ENCODE assay signal across 10 cellular contexts in genomic region chr2:181894381-181894780, GRCh38. TPM values are rescaled to one million over a fixed set of nuclear protein-coding genes. Genes with fewer than 3 reads are reported as not detected.
A peak's percentile ranks its signal among the peaks of the same experiment; 100 is the strongest.
DNase-seq lines count a peak whose midpoint lies in the region; ATAC-seq and TF ChIP-seq lines count a peak whose summit lies in the region.
"Had no signal": no experiment of that assay in that cellular context is flagged by ENCODE, and none has a peak within 500 bp of the region (broad histone marks: within the 10 kb centered on the region; RNA-seq: fewer than 3 reads in every experiment).

No MANE protein-coding gene starts in this region.

- H3K9ac ChIP-seq in SK-N-SH (peak overlapping the region; percentile 88; the same call in 1 of the 2 replicates), mesendoderm (ENCODE audit: low read length) (no peak overlapping the region)

- H3K4me2 ChIP-seq in SK-N-SH = peak overlapping the region; percentile 73
- H3K4me2 ChIP-seq in mesendoderm (ENCODE audit: low read length) = peak overlapping the region; percentile 8

- H3K4me1 ChIP-seq in SK-N-SH (ENCODE audit: control insufficient read depth in 1 of 2, insufficient read depth in 2 of 2, low read depth in 1 of 2, low read length in 1 of 2) = peaks cover 5 to 25% of the 10 kb centered on the region in 2 experiments; a peak in 2 of 4 replicates
- no peaks in the 10 kb centered on the region for H3K4me1 ChIP-seq in mesendoderm (ENCODE audit: control insufficient read depth, low read depth, low read length)
- H3K4me1 ChIP-seq in thyroid gland = peaks cover 21 to 28% of the 10 kb centered on the region in 2 donors

- no peak overlapping the region for H2BK120ac ChIP-seq in mesendoderm (ENCODE audit: low read depth, low read length)

- H3K4me3 ChIP-seq in SK-N-SH (ENCODE audit: low read depth in 2 of 2, low read length in 1 of 2) = peak overlapping the region; percentile 79 to 93; a peak in 3 of 4 replicates
- no peak overlapping the region for H3K4me3 ChIP-seq in mesendoderm (ENCODE audit: low read length)
- H3K4me3 ChIP-seq in thyroid gland (replicated peaks in 1 of 3) = no peak overlapping the region

- no peak overlapping the region for H4K8ac ChIP-seq in mesendoderm (ENCODE audit: low read depth, low read length)

- peaks cover 15% of the 10 kb centered on the region for H3K4me1 Mint-ChIP-seq in MCF 10A (ENCODE audit: insufficient read depth, unreplicated experiment)

- peaks cover 25% of the 10 kb centered on the region for H3K36me3 Mint-ChIP-seq in MCF 10A (ENCODE audit: insufficient read depth, unreplicated experiment)

- H4K5ac ChIP-seq in mesendoderm (ENCODE audit: low read length) = no peak overlapping the region

- WGBS in SK-N-SH (ENCODE audit: low lambda C conversion rate) = 76% methylated on average over 3 of the region's 3 CpGs
- WGBS in mesendoderm (ENCODE audit: extremely low coverage, insufficient coverage, low lambda C conversion rate) = no CpG with 5 or more reads among the region's 3 CpGs
- 35 to 49% methylated on average over 3 of the region's 3 CpGs for WGBS in thyroid gland, 2 donors

- peaks cover 65% of the 10 kb centered on the region for H3K79me2 ChIP-seq in SK-N-SH (ENCODE audit: insufficient read depth)
- H3K79me2 ChIP-seq in mesendoderm (ENCODE audit: control insufficient read depth, insufficient read depth, low read length) = peaks cover 2% of the 10 kb centered on the region

- H3K9me3 ChIP-seq in SK-N-SH (no peaks in the 10 kb centered on the region), thyroid gland (no peaks in the 10 kb centered on the region)

- H2BK5ac ChIP-seq in mesendoderm (ENCODE audit: low read length) = no peak overlapping the region

- DNase-seq in SK-N-SH = no peak
- DNase-seq in MCF 10A (ENCODE audit: unreplicated experiment) = no peak
- no peak for DNase-seq in mesendoderm
- no peak for DNase-seq in thyroid gland
- DNase-seq in UCSD-AML1 (lab: John Stamatoyannopoulos, UW; ENCODE audit: unreplicated experiment) = no peak
- no peak for DNase-seq in omental fat pad (ENCODE audit: low spot score)
- no peak for DNase-seq in NAMALWA (ENCODE audit: low spot score)
- DNase-seq: T-helper 9 cell had no signal

- H3K23ac ChIP-seq in mesendoderm (ENCODE audit: low read length) = no peak overlapping the region

- no peak for TF ChIP-seq POLR2A in thyroid gland (IDR thresholded peaks at IDR 0.05)

- TF ChIP-seq RAD21 in SK-N-SH (IDR thresholded peaks at IDR 0.05; ENCODE audit: low read length) = no peak

- H3K27ac Mint-ChIP-seq in MCF 10A (ENCODE audit: low read depth, unreplicated experiment) = peak overlapping the region; percentile 95
- H3K27ac Mint-ChIP-seq: activated T-helper 1 cell treated with anti-CD3 and anti-CD28 coated beads, Interleukin-12 subunit alpha, Interleukin-12 subunit beta, Interleukin-2, Interleukin-4 antibody, amounts not matched to agents 30 ng/mL and 10 ng/mL and 1 ng/mL, durations not matched to agents 14 hours and 24 hours and 36 hours had no signal

- no peaks in the 10 kb centered on the region for H3K27me3 Mint-ChIP-seq in MCF 10A (ENCODE audit: insufficient read depth, unreplicated experiment)

- BruUV-seq in MCF 10A (replicated peaks; lab: Mats Ljungman, UMichigan) = no TSS peak

- intact Hi-C loops in MCF 10A (cut with micrococcal nuclease) = loop anchor here (5.0 kb wide), 1 partner anchor 102 kb away; no protein-coding TSS in a partner anchor
- intact Hi-C loops in thyroid gland (cut with DNase I) = no loop called here

- no peak for TF ChIP-seq CTCF in SK-N-SH (IDR thresholded peaks at IDR 0.05)
- TF ChIP-seq CTCF in MCF 10A (IDR thresholded peaks at IDR 0.05; ENCODE audit: unreplicated experiment) = no peak
- TF ChIP-seq CTCF in thyroid gland (IDR thresholded peaks at IDR 0.05) = no peak
- no peak for TF ChIP-seq CTCF in omental fat pad (IDR thresholded peaks at IDR 0.05)

- no peak overlapping the region for H2AK5ac ChIP-seq in mesendoderm (ENCODE audit: low read length)

- ATAC-seq in SK-N-SH treated with all-trans-retinoic acid at 6 μM for 48 hours = no peak
- ATAC-seq in omental fat pad (ENCODE audit: low FRiP score) = no peak

- no peak overlapping the region for H3K18ac ChIP-seq in mesendoderm (ENCODE audit: low read length)

- CTCF ChIA-PET in SK-N-SH (lab: Yijun Ruan, JAX) = interaction anchor here (0.7 to 2.0 kb wide), 2 partner anchors 10 to 152 kb away, joined by 3 to 14 read pairs; no protein-coding TSS in a partner anchor
- CTCF ChIA-PET in MCF 10A (lab: Yijun Ruan, JAX) = interaction anchor here (0.7 to 1.0 kb wide), 3 partner anchors 17 to 1038 kb away, joined by 3 to 4 read pairs (median 3); no protein-coding TSS in a partner anchor

- H4K20me1 ChIP-seq in SK-N-SH (ENCODE audit: insufficient read depth) = peaks cover 9% of the 10 kb centered on the region; the same call in 1 of the 2 replicates

- H3K4me3 Mint-ChIP-seq in MCF 10A (ENCODE audit: unreplicated experiment) = peak overlapping the region; percentile 92

- H3K9me3 Mint-ChIP-seq in MCF 10A (ENCODE audit: unreplicated experiment) = no peaks in the 10 kb centered on the region
- H3K9me3 Mint-ChIP-seq: activated T-helper 1 cell treated with anti-CD3 and anti-CD28 coated beads, Interleukin-12 subunit alpha, Interleukin-12 subunit beta, Interleukin-2, Interleukin-4 antibody, amounts not matched to agents 30 ng/mL and 10 ng/mL and 1 ng/mL, durations not matched to agents 14 hours and 24 hours and 36 hours had no signal

- peak overlapping the region in 1 of 2 experiments; percentile 82; a peak in 2 of 4 replicates for H3K27ac ChIP-seq in SK-N-SH (ENCODE audit: low read depth in 2 of 2, low read length in 1 of 2)
- H3K27ac ChIP-seq in mesendoderm (ENCODE audit: low read depth, low read length) = no peak overlapping the region
- peak overlapping the region in 2 of 3 donors; percentile 18 to 97 for H3K27ac ChIP-seq in thyroid gland

- H3K9me2 ChIP-seq in SK-N-SH = no peaks in the 10 kb centered on the region

- no peak overlapping the region for H3K56ac ChIP-seq in mesendoderm (ENCODE audit: low read length)

- no peak overlapping the region for H3K4ac ChIP-seq in mesendoderm (ENCODE audit: low read depth, low read length)

- POLR2A ChIA-PET in SK-N-SH (lab: Yijun Ruan, JAX) = no interaction called here
- POLR2A ChIA-PET in MCF 10A (lab: Yijun Ruan, JAX) = interaction anchor here (0.6 to 3.7 kb wide), 5 partner anchors 8 to 183 kb away, joined by 3 to 28 read pairs (median 3); no protein-coding TSS in a partner anchor

- H3F3A ChIP-seq in SK-N-SH (replicated peaks; ENCODE audit: insufficient read depth) = peaks cover 8% of the 10 kb centered on the region

- H2BK15ac ChIP-seq in mesendoderm (replicated peaks; ENCODE audit: low read depth) = no peak overlapping the region

- no peak for TF ChIP-seq EP300 in SK-N-SH (IDR thresholded peaks at IDR 0.05; ENCODE audit: borderline replicate concordance in 1 of 2, low read depth in 1 of 2, low read length in 1 of 2)

- H3K27me3 ChIP-seq in SK-N-SH (ENCODE audit: insufficient read depth) = no peaks in the 10 kb centered on the region
- no peaks in the 10 kb centered on the region for H3K27me3 ChIP-seq in mesendoderm (ENCODE audit: insufficient read depth, low read length, poor library complexity)
- H3K27me3 ChIP-seq in thyroid gland = no peaks in the 10 kb centered on the region

- H3K36me3 ChIP-seq in SK-N-SH (replicated peaks in 1 of 2; ENCODE audit: control insufficient read depth in 1 of 2, insufficient read depth in 2 of 2, low read length in 1 of 2) (peaks cover 45 to 63% of the 10 kb centered on the region in 2 experiments), mesendoderm (ENCODE audit: control insufficient read depth, insufficient read depth, low read length) (no peaks in the 10 kb centered on the region), thyroid gland (peaks cover 5% of the 10 kb centered on the region in 2 donors)

- H2AFZ ChIP-seq in SK-N-SH (ENCODE audit: low read depth) = no peak overlapping the region

- H3K79me1 ChIP-seq in mesendoderm (ENCODE audit: low read length) = peaks cover 2% of the 10 kb centered on the region

TF ChIP-seq in SK-N-SH, 30 proteins besides CTCF, POLR2A, EP300 and RAD21:
- TF ChIP-seq IRF3 (IDR thresholded peaks at IDR 0.05; ENCODE audit: low read depth, low read length) = no peak

TF ChIP-seq in SK-N-SH treated with all-trans-retinoic acid at 6 μM for 48 hours, 23 proteins besides CTCF, POLR2A, EP300 and RAD21 (continues in another document):
- TF ChIP-seq CSRNP3 (CRISPR knock-in tag; IDR thresholded peaks at IDR 0.05) (no peak), ZNF565 (CRISPR knock-in tag; conservative IDR thresholded peaks at IDR 0.05; ENCODE audit: low read depth) (no peak), ISL1 (CRISPR knock-in tag; IDR thresholded peaks at IDR 0.05) (no peak), ZFP30 (CRISPR knock-in tag; IDR thresholded peaks at IDR 0.05) (no peak), RARB (CRISPR knock-in tag; IDR thresholded peaks at IDR 0.05) (no peak), TOX (CRISPR knock-in tag; IDR thresholded peaks at IDR 0.05; ENCODE audit: borderline replicate concordance) (no peak), BACH2 (CRISPR knock-in tag; IDR thresholded peaks at IDR 0.05; ENCODE audit: borderline replicate concordance) (no peak), ZFP3 (CRISPR knock-in tag; IDR thresholded peaks at IDR 0.05) (no peak)

RNA-seq across cellular contexts. Expression of gene ITPRID2, which starts 2.9 kb away (rescaled TPM):
- polyA plus RNA-seq in SK-N-SH (2012; rRNA removed) = 41.9 and 53.1 TPM in 2 replicates
- 47.6 and 51.2 TPM in 2 replicates for polyA plus RNA-seq in SK-N-SH (2012; cell fraction: cytosol; rRNA removed)
- polyA plus RNA-seq in SK-N-SH (2012; cell fraction: nucleus; rRNA removed) = 76.3 and 107 TPM in 2 replicates
- total RNA-seq in MCF 10A (2022) (108 and 114 TPM in 2 replicates), thyroid gland (100 to 1,000 TPM; 103 to 199 (median 143) TPM), omental fat pad (10 to 100 TPM; 54.7 to 94.6 (median 70.6) TPM)
- polyA plus RNA-seq in mesendoderm (2013, experiment 1 of 2) = 7.4 TPM
- 6.5 TPM for polyA plus RNA-seq in mesendoderm (2013, experiment 2 of 2)

Comparison
In these comparisons a context has a peak if more than half of its experiments do, and no peak if none do; other contexts are left out.
1. H3K4me3 ChIP-seq: peak in SK-N-SH (2 of 2); none in mesendoderm (single experiment) and thyroid gland (0 of 3).